8 cellular contexts compared by ENCODE assay signal in the genomic region with DNA sequence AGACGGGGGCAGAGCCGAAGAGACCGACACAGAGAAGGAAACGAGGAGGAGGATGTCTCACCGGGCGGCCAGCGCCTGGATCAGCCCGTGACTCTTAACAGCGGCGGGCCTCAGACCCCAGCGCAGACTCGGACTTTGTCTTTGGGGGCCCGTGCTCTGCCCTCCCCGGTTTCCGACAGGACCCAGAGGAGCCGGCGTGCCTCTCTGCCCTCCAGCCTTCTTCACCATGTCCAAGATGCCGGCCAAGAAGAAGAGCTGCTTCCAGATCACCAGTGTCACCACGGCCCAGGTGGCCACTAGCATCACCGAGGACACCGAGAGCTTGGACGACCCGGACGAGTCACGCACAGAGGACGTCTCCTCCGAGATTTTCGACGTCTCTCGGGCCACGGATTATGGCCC. TPM values are rescaled to one million over a fixed set of nuclear protein-coding genes. Genes with fewer than 3 reads are reported as not detected.
A peak's percentile ranks its signal among the peaks of the same experiment; 100 is the strongest.
DNase-seq lines count a peak whose midpoint lies in the region; ATAC-seq and TF ChIP-seq lines count a peak whose summit lies in the region.

No MANE protein-coding gene starts in this region.

- intact Hi-C loops in lower lobe of right lung (cut with DNase I) = no loop called here

- peak overlapping the region; percentile 89 to 99 (median 95) for H3K4me3 Mint-ChIP-seq in CD4-positive, CD25-positive, alpha-beta regulatory T cell

- H3K4me1 Mint-ChIP-seq in CD4-positive, CD25-positive, alpha-beta regulatory T cell = peaks cover 31 to 44% (median 32%) of the 10 kb centered on the region in 4 donors

- H3K27ac Mint-ChIP-seq in CD4-positive, CD25-positive, alpha-beta regulatory T cell = peak overlapping the region; percentile 93 to 97 (median 94)

- in situ Hi-C loops in astrocyte of the spinal cord (cut with HindIII; ENCODE audit: low sequenced_read_pairs) = no loop called here

- no peak for TF ChIP-seq EP300 in upper lobe of left lung (IDR thresholded peaks at IDR 0.05)

- no peaks in the 10 kb centered on the region for H3K9me3 Mint-ChIP-seq in CD4-positive, CD25-positive, alpha-beta regulatory T cell

- H3K27ac ChIP-seq in CD4-positive, CD25-positive, alpha-beta regulatory T cell (ENCODE audit: insufficient read depth, low read length, poor library complexity, severe bottlenecking) = peak overlapping the region; percentile 95
- H3K27ac ChIP-seq in lower lobe of right lung = peak overlapping the region; percentile 99
- H3K27ac ChIP-seq in upper lobe of left lung = peak overlapping the region; percentile 98 to 100 (median 100)

- peaks cover 40% of the 10 kb centered on the region for H3K4me1 ChIP-seq in CD4-positive, CD25-positive, alpha-beta regulatory T cell (ENCODE audit: control insufficient read depth, insufficient read depth, low read length, poor library complexity, severe bottlenecking)
- H3K4me1 ChIP-seq in lower lobe of right lung (peaks cover 24% of the 10 kb centered on the region), upper lobe of left lung (peaks cover 7 to 47% (median 15%) of the 10 kb centered on the region in 4 donors)

- H3K27me3 ChIP-seq in CD4-positive, CD25-positive, alpha-beta regulatory T cell (ENCODE audit: control insufficient read depth, insufficient read depth, low read length) = no peaks in the 10 kb centered on the region
- H3K27me3 ChIP-seq in lower lobe of right lung (ENCODE audit: low read depth) = no peaks in the 10 kb centered on the region
- H3K27me3 ChIP-seq in upper lobe of left lung = no peaks in the 10 kb centered on the region

- ATAC-seq in CD4-positive, CD25-positive, alpha-beta regulatory T cell (ENCODE audit: low read depth in 2 of 2) = peak in 1 of 2 donors; percentile 47
- peak; percentile 4 for ATAC-seq in HG02943 (IDR thresholded peaks at IDR 0.05; ENCODE audit: low read depth, unreplicated experiment)
- no peak for ATAC-seq in lower lobe of right lung
- ATAC-seq in upper lobe of left lung (ENCODE audit: low FRiP score in 2 of 2) = no peak

- H3K9me3 ChIP-seq in CD4-positive, CD25-positive, alpha-beta regulatory T cell (ENCODE audit: control insufficient read depth in 2 of 2, low read length in 2 of 2) = no peaks in the 10 kb centered on the region
- H3K9me3 ChIP-seq in lower lobe of right lung (no peaks in the 10 kb centered on the region), upper lobe of left lung (no peaks in the 10 kb centered on the region)

- H3K36me3 ChIP-seq in CD4-positive, CD25-positive, alpha-beta regulatory T cell (ENCODE audit: control insufficient read depth, insufficient read depth, low read length) = no peaks in the 10 kb centered on the region
- no peaks in the 10 kb centered on the region for H3K36me3 ChIP-seq in lower lobe of right lung
- no peaks in the 10 kb centered on the region for H3K36me3 ChIP-seq in upper lobe of left lung

- no peaks in the 10 kb centered on the region for H3K36me3 Mint-ChIP-seq in CD4-positive, CD25-positive, alpha-beta regulatory T cell

- peaks cover 7% of the 10 kb centered on the region for H3K27me3 Mint-ChIP-seq in CD4-positive, CD25-positive, alpha-beta regulatory T cell

- WGBS in upper lobe of left lung, 2 donors = 0% methylated on average over 3 to 26 of the region's 31 CpGs

- no peak for DNase-seq in CD4-positive, CD25-positive, alpha-beta regulatory T cell
- DNase-seq in astrocyte of the spinal cord (ENCODE audit: low read depth, low spot score) (no peak), lower lobe of right lung (no peak), upper lobe of left lung (no peak), AG08395 (ENCODE audit: low spot score) (no peak), SW480 (ENCODE audit: low spot score) (no peak)
- DNase-seq in stimulated activated CD4-positive, alpha-beta T cell treated with anti-CD3 and anti-CD28 coated beads, Interleukin-1b, Interleukin-23, amount 100 ng/mL, for 48 hours = no peak

- TF ChIP-seq POLR2A in upper lobe of left lung (IDR thresholded peaks at IDR 0.05) = no peak

- no peak for TF ChIP-seq CTCF in astrocyte of the spinal cord (IDR thresholded peaks at IDR 0.05; ENCODE audit: low read depth, low read length)
- no peak for TF ChIP-seq CTCF in lower lobe of right lung (IDR thresholded peaks at IDR 0.05)
- no peak for TF ChIP-seq CTCF in upper lobe of left lung (IDR thresholded peaks at IDR 0.05)

- peak overlapping the region; percentile 84 for H3K4me3 ChIP-seq in CD4-positive, CD25-positive, alpha-beta regulatory T cell (ENCODE audit: low read depth, low read length)
- H3K4me3 ChIP-seq in astrocyte of the spinal cord (ENCODE audit: low read depth, low read length) = peak overlapping the region; percentile 98
- H3K4me3 ChIP-seq in lower lobe of right lung = peak overlapping the region; percentile 88
- H3K4me3 ChIP-seq in upper lobe of left lung = peak overlapping the region; percentile 75 to 90 (median 82)

RNA-seq across cellular contexts. Expression of a gene that starts 1.0 kb away (rescaled TPM):
- 49.0 TPM for total RNA-seq in CD4-positive, CD25-positive, alpha-beta regulatory T cell
- 1 to 10 TPM; 4.9 to 6.8 (median 6.4) TPM for polyA plus RNA-seq in CD4-positive, CD25-positive, alpha-beta regulatory T cell
- total RNA-seq in lower lobe of right lung (21.3 TPM), upper lobe of left lung (10 to 100 TPM; 18.3 to 31.4 (median 25.5) TPM)
